Comparison of ENCODE assay signal across 1 cellular context in genomic region chr15:90143176-90143655, GRCh38.
TF ChIP-seq lines count a peak whose summit lies in the region.

No MANE protein-coding gene starts in this region.

TF ChIP-seq in H1, 55 proteins besides CTCF, POLR2A, EP300 and RAD21:
- peak; percentile 13; the same call in 1 of the 2 replicates for TF ChIP-seq YY1 (IDR thresholded peaks at IDR 0.05; ENCODE audit: low read depth, low read length)
- 0 out of 2 replicates have a peak, but pooled peaks have one; percentile 46 for TF ChIP-seq TCF12 (IDR thresholded peaks at IDR 0.05; ENCODE audit: low read depth, low read length)
- TF ChIP-seq SIN3A (conservative IDR thresholded peaks at IDR 0.05 in 1 of 2, IDR thresholded peaks at IDR 0.05 in 1 of 2; ENCODE audit: low read depth in 1 of 2, low read length in 2 of 2): peak; percentile 74 to 84; a peak in 2 of 4 replicates
- no peak for TF ChIP-seq NANOG (IDR thresholded peaks at IDR 0.05; ENCODE audit: insufficient read depth, low read depth, low read length, poor library complexity, severe bottlenecking)
- no peak for TF ChIP-seq EGR1 (IDR thresholded peaks at IDR 0.05; ENCODE audit: borderline replicate concordance, low read depth, low read length)
- 0 out of 2 replicates have a peak, but pooled peaks have one; percentile 33 for TF ChIP-seq SP1 (IDR thresholded peaks at IDR 0.05; ENCODE audit: low read depth, low read length)
- TF ChIP-seq BRCA1 (IDR thresholded peaks at IDR 0.05; ENCODE audit: low read depth, low read length): no peak
- TF ChIP-seq BCL11A (IDR thresholded peaks at IDR 0.05; ENCODE audit: low read depth in 2 of 2, low read length in 2 of 2): no peak
- peak; percentile 13; the same call in 1 of the 2 replicates for TF ChIP-seq JUND (IDR thresholded peaks at IDR 0.05; ENCODE audit: low read length)
- TF ChIP-seq TBP (IDR thresholded peaks at IDR 0.05; ENCODE audit: low read depth, low read length): no peak
- no peak for TF ChIP-seq SRF (IDR thresholded peaks at IDR 0.05; ENCODE audit: low read depth, low read length)
- no peak for TF ChIP-seq RXRA (IDR thresholded peaks at IDR 0.05; ENCODE audit: insufficient read depth, low read depth, low read length)
- TF ChIP-seq POLR2AphosphoS5 (IDR thresholded peaks at IDR 0.05; ENCODE audit: low read depth, low read length): no peak
- no peak for TF ChIP-seq USF2 (IDR thresholded peaks at IDR 0.05; ENCODE audit: low read length)
- peak; percentile 41 for TF ChIP-seq MAX (IDR thresholded peaks at IDR 0.05)
- TF ChIP-seq SP4 (IDR thresholded peaks at IDR 0.05; ENCODE audit: low read length): no peak
- TF ChIP-seq CREB1 (IDR thresholded peaks at IDR 0.05): 0 out of 2 replicates have a peak, but pooled peaks have one; percentile 12
- 0 out of 2 replicates have a peak, but pooled peaks have one; percentile 14 for TF ChIP-seq E2F6 (IDR thresholded peaks at IDR 0.05)
- TF ChIP-seq CHD7 (IDR thresholded peaks at IDR 0.05; ENCODE audit: insufficient replicate concordance, low read length): no peak
- peak; percentile 52; the same call in 1 of the 2 replicates for TF ChIP-seq GABPA (IDR thresholded peaks at IDR 0.05; ENCODE audit: borderline replicate concordance, insufficient read depth, low read length)
- no peak for TF ChIP-seq SIX5 (IDR thresholded peaks at IDR 0.05; ENCODE audit: low read depth, low read length)
